32 cellular contexts compared by ENCODE assay signal in genomic region chr12:113475451-113476085, GRCh38. TPM values are rescaled to one million over a fixed set of nuclear protein-coding genes. Genes with fewer than 3 reads are reported as not detected.
DNase-seq lines count a peak whose midpoint lies in the region; ATAC-seq, FAIRE-seq and TF ChIP-seq lines count a peak whose summit lies in the region.
"Had no signal": no experiment of that assay in that cellular context is flagged by ENCODE, and none has a peak within 500 bp of the region (broad histone marks: within the 10 kb centered on the region; RNA-seq: fewer than 3 reads in every experiment).

No MANE protein-coding gene starts in this region.

- H3K9me3 ChIP-seq in ES-I3 (ENCODE audit: control insufficient read depth, insufficient read depth, low read length) (no peaks in the 10 kb centered on the region), kidney (ENCODE audit: control insufficient read depth in 1 of 2, low read length in 2 of 2) (no peaks in the 10 kb centered on the region)
- H3K9me3 ChIP-seq: body of pancreas, neutrophil, tibial nerve had no signal

- H3K9ac ChIP-seq in ES-I3 (ENCODE audit: low read depth, low read length) (peak overlapping the region; percentile 9; the same call in 1 of the 2 replicates), kidney (ENCODE audit: low read length in 2 of 2) (no peak overlapping the region)

- no peak for FAIRE-seq in kidney (lab: Jason Lieb, UNC)
- FAIRE-seq: GM12878, islet of Langerhans had no signal

- H3K27me3 Mint-ChIP-seq in brain (peaks cover 98% of the 10 kb centered on the region), progenitor cell of endocrine pancreas (peaks cover 89% of the 10 kb centered on the region)

- TF ChIP-seq CTCF in GM20000 (IDR thresholded peaks at IDR 0.05; ENCODE audit: extremely low read depth, missing control alignments), result no peak
- TF ChIP-seq CTCF in brain (conservative IDR thresholded peaks at IDR 0.05), result no peak
- TF ChIP-seq CTCF in kidney (IDR thresholded peaks at IDR 0.05; ENCODE audit: borderline replicate concordance, extremely low read depth, insufficient read depth), result no peak
- no peak for TF ChIP-seq CTCF in progenitor cell of endocrine pancreas (IDR thresholded peaks at IDR 0.05; ENCODE audit: unreplicated experiment)

- intact Hi-C loops in kidney (cut with DNase I), result no loop called here

- H3K4me1 ChIP-seq in ES-I3 (ENCODE audit: insufficient read depth, low read length) (peaks cover 26% of the 10 kb centered on the region), kidney (ENCODE audit: control insufficient read depth in 1 of 2, insufficient read depth in 1 of 2, low read depth in 1 of 2, low read length in 2 of 2) (no peaks in the 10 kb centered on the region)
- H3K4me1 ChIP-seq: body of pancreas had no signal

- H3K36me3 Mint-ChIP-seq in brain (no peaks in the 10 kb centered on the region), progenitor cell of endocrine pancreas (ENCODE audit: insufficient read depth) (no peaks in the 10 kb centered on the region)
- H3K36me3 Mint-ChIP-seq: CD8-positive, alpha-beta memory T cell had no signal

- H3K27ac ChIP-seq in kidney (ENCODE audit: low read depth in 2 of 2, low read length in 2 of 2), result no peak overlapping the region
- H3K27ac ChIP-seq: body of pancreas, dorsolateral prefrontal cortex, neutrophil, tibial nerve had no signal

- H3K27ac Mint-ChIP-seq in brain (peak overlapping the region in 2 of 5 experiments; percentile 92 to 93), progenitor cell of endocrine pancreas (no peak overlapping the region)
- H3K27ac Mint-ChIP-seq: CD8-positive, alpha-beta memory T cell had no signal

- ATAC-seq in HG02885 (IDR thresholded peaks at IDR 0.05; ENCODE audit: poor library complexity, unreplicated experiment) (no peak), GM21367 (IDR thresholded peaks at IDR 0.05; ENCODE audit: unreplicated experiment) (no peak)
- ATAC-seq: activated T-cell treated with anti-CD3 and anti-CD28 coated beads, Interleukin-2, amount 50 U/mL, for 4 hours; body of pancreas; GM12878; HCT116; left ventricle myocardium superior; Panc1; sciatic nerve had no signal

- H3K9me3 Mint-ChIP-seq in brain (peaks cover 0 to 2% (median 0%) of the 10 kb centered on the region in 5 experiments), progenitor cell of endocrine pancreas (ENCODE audit: low read depth) (no peaks in the 10 kb centered on the region)

- H3K36me3 ChIP-seq in ES-I3 (ENCODE audit: insufficient read depth, low read length) (no peaks in the 10 kb centered on the region), kidney (ENCODE audit: control insufficient read depth in 1 of 2, insufficient read depth in 2 of 2, low read length in 2 of 2) (no peaks in the 10 kb centered on the region)
- H3K36me3 ChIP-seq: neutrophil, tibial nerve had no signal

- peaks cover 27% of the 10 kb centered on the region for H3K4me1 Mint-ChIP-seq in brain
- H3K4me1 Mint-ChIP-seq in progenitor cell of endocrine pancreas (ENCODE audit: low read depth), result peaks cover 2% of the 10 kb centered on the region

- H3K4me3 Mint-ChIP-seq in brain (peak overlapping the region; percentile 67 to 84 (median 75)), progenitor cell of endocrine pancreas (ENCODE audit: low read depth) (no peak overlapping the region)
- H3K4me3 Mint-ChIP-seq: activated T-cell treated with anti-CD3 and anti-CD28 coated beads, Interleukin-2, amount 50 U/mL, for 4 hours had no signal

- peak; percentile 30 for DNase-seq in GM20000 (ENCODE audit: low spot score)
- peak; percentile 53 for DNase-seq in kidney
- no peak for DNase-seq in progenitor cell of endocrine pancreas (ENCODE audit: low spot score, unreplicated experiment)
- DNase-seq: activated CD4-positive, alpha-beta T cell treated with anti-CD3 and anti-CD28 coated beads, Interleukin-2, amount 50 U/mL, for 1 hour; activated naive CD4-positive, alpha-beta T cell treated with Interleukin-2 at 50 U/mL for 16 hours; activated T-cell treated with anti-CD3 and anti-CD28 coated beads, Interleukin-2, amount 50 U/mL, for 4 hours; body of pancreas; CD8-positive, alpha-beta memory T cell; dorsolateral prefrontal cortex; hypothalamus; IMR-90; left ventricle myocardium superior; mesendoderm; NCI-H1436; NCI-H526 treated with DMSO at 0.1 percent for 48 hours; SIG-M5; stimulated activated CD4-positive, alpha-beta T cell treated with anti-CD3 and anti-CD28 coated beads, Interleukin-2, amount 100 ng/mL, for 48 hours had no signal

- no peak overlapping the region for H3K4me3 ChIP-seq in kidney (ENCODE audit: low read length in 2 of 2)
- H3K4me3 ChIP-seq: body of pancreas, dorsolateral prefrontal cortex, GM12878, tibial nerve had no signal

RNA-seq across cellular contexts. Expression of gene LHX5, which starts 3.9 kb away (rescaled TPM):
- polyA plus RNA-seq in brain (ENCODE audit: insufficient read depth, low read depth, low replicate concordance), result 0.10 TPM
- total RNA-seq in kidney, result not detected
- not detected for polyA plus RNA-seq in kidney (ENCODE audit: insufficient read depth, low read depth, low replicate concordance)
- total RNA-seq in progenitor cell of endocrine pancreas, result 0.41 and 0.78 TPM in 2 replicates
- total RNA-seq: activated T-cell treated with anti-CD3 and anti-CD28 coated beads, Interleukin-2, amount 50 U/mL, for 4 hours; body of pancreas; CD8-positive, alpha-beta memory T cell; dorsolateral prefrontal cortex; GM12878; IMR-90; left ventricle myocardium superior; LHCN-M2; posterior vena cava; sciatic nerve; tibial nerve had no signal
- polyA plus RNA-seq: AG04450; BJ; CD8-positive, alpha-beta memory T cell; IMR-90 had no signal

RNA-seq across cellular contexts. Expression of gene SDSL, which starts 53.4 kb away (rescaled TPM):
- 10.4 TPM for polyA plus RNA-seq in brain (ENCODE audit: insufficient read depth, low read depth, low replicate concordance)
- total RNA-seq in kidney, result 22.8 TPM
- 116 TPM for polyA plus RNA-seq in kidney (ENCODE audit: insufficient read depth, low read depth, low replicate concordance)
- 14.0 and 17.2 TPM in 2 replicates for total RNA-seq in progenitor cell of endocrine pancreas
- polyA plus RNA-seq: CD8-positive, alpha-beta memory T cell had no signal
